Comparison of ENCODE assay signal across 8 cellular contexts in genomic region chr2:33583194-33583938, GRCh38. TPM values are rescaled to one million over a fixed set of nuclear protein-coding genes. Genes with fewer than 3 reads are reported as not detected.
DNase-seq lines count a peak whose midpoint lies in the region; ATAC-seq and TF ChIP-seq lines count a peak whose summit lies in the region.

No MANE protein-coding gene starts in this region.

- H3K27me3 ChIP-seq in ascending aorta (no peaks in the 10 kb centered on the region), iPS-20b (ENCODE audit: insufficient read depth, low read length) (no peaks in the 10 kb centered on the region)

- H3K4me3 ChIP-seq in ascending aorta (no peak overlapping the region), iPS-20b (ENCODE audit: low read length) (peak overlapping the region; percentile 55)

- H3K36me3 ChIP-seq in ascending aorta, result peaks cover 29 to 38% of the 10 kb centered on the region in 2 donors
- peaks cover 50% of the 10 kb centered on the region for H3K36me3 ChIP-seq in iPS-20b (ENCODE audit: insufficient read depth, low read depth, low read length)

- H3K27ac ChIP-seq in ascending aorta (no peak overlapping the region), iPS-20b (ENCODE audit: low read length) (no peak overlapping the region), temporal lobe (ENCODE audit: low read depth, low read length) (peak overlapping the region; percentile 13)

- H3K9ac ChIP-seq in iPS-20b (ENCODE audit: low read depth, low read length), result peak overlapping the region; percentile 63; the same call in 1 of the 2 replicates

- intact Hi-C loops in ascending aorta (cut with DNase I), result loop anchor here (2.0 to 10.0 kb wide), 6 partner anchors 109 to 1029 kb away; partner anchors contain the start of gene LTBP1

- no peaks in the 10 kb centered on the region for H3K4me1 ChIP-seq in ascending aorta
- peaks cover 21% of the 10 kb centered on the region; the same call in 1 of the 2 replicates for H3K4me1 ChIP-seq in iPS-20b (ENCODE audit: insufficient read depth, low read length)

- H3K9me3 ChIP-seq in ascending aorta (no peaks in the 10 kb centered on the region), iPS-20b (ENCODE audit: insufficient read depth, low read depth, low read length) (no peaks in the 10 kb centered on the region)

- DNase-seq in NCI-H748 (lab: John Stamatoyannopoulos, UW; ENCODE audit: unreplicated experiment) (peak; percentile 2), NCI-H748 treated with DMSO at 0.1 percent for 48 hours (lab: John Stamatoyannopoulos, UW) (no peak), NCI-H1694 treated with DMSO at 0.1 percent for 48 hours (lab: John Stamatoyannopoulos, UW) (peak; percentile 53), ascending aorta (ENCODE audit: low spot score in 2 of 2) (no peak)

- ATAC-seq in GM21717 (IDR thresholded peaks at IDR 0.05; ENCODE audit: unreplicated experiment), result peak; percentile 63
- no peak for ATAC-seq in GM21367 (IDR thresholded peaks at IDR 0.05; ENCODE audit: unreplicated experiment)

- peak; percentile 71 to 83 (median 76) for TF ChIP-seq CTCF in ascending aorta (IDR thresholded peaks at IDR 0.05)

RNA-seq across cellular contexts. Expression of gene FAM98A, which starts 15.7 kb away (rescaled TPM):
- 34.8 TPM for total RNA-seq in ascending aorta
- 15.2 TPM for total RNA-seq in temporal lobe

Comparison
In these comparisons a context has a peak if more than half of its experiments do, and no peak if none do; other contexts are left out.
1. DNase-seq: peak in NCI-H748 (single experiment) and NCI-H1694 treated with DMSO at 0.1 percent for 48 hours (single experiment); none in NCI-H748 treated with DMSO at 0.1 percent for 48 hours (single experiment) and ascending aorta (0 of 2).